Comparison of ENCODE assay signal across 10 cellular contexts in the genomic region with DNA sequence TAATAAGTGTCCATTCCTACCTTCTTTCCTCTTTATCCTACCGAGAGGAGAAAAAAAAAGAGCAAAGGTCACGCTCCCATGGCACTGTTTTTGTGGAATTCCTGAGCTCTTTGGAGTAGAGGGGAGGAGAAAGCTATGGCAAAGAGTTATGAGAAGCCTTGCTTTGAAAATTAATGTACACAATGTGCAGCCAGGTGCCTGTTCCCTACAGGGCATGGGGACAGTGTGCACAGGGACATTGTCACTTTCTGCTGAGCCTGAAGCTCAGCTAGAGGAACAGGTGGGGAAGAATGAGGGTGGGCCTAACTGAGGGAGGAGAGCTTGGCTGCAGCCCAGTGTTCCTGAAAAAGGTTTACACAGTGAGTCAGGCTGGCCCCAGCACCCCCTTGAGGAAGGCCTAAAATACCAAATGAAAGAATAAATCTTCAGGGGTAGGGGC.
DNase-seq lines count a peak whose midpoint lies in the region; ATAC-seq, FAIRE-seq and TF ChIP-seq lines count a peak whose summit lies in the region.
"Had no signal": no experiment of that assay in that cellular context is flagged by ENCODE, and none has a peak within 500 bp of the region (broad histone marks: within the 10 kb centered on the region; RNA-seq: fewer than 3 reads in every experiment).

No MANE protein-coding gene starts in this region.

- H3K4me3 ChIP-seq in kidney (ENCODE audit: low read length in 2 of 2) (no peak overlapping the region), upper lobe of right lung (no peak overlapping the region)
- H3K4me3 ChIP-seq: thoracic aorta had no signal

- H3K36me3 ChIP-seq in kidney (ENCODE audit: control insufficient read depth in 1 of 2, insufficient read depth in 2 of 2, low read length in 2 of 2) (no peaks in the 10 kb centered on the region), upper lobe of right lung (peaks cover 4% of the 10 kb centered on the region)
- H3K36me3 ChIP-seq: thoracic aorta had no signal

- H3K9me3 ChIP-seq in kidney (ENCODE audit: control insufficient read depth in 1 of 2, low read length in 2 of 2), result no peaks in the 10 kb centered on the region
- H3K9me3 ChIP-seq in upper lobe of right lung, result no peaks in the 10 kb centered on the region
- H3K9me3 ChIP-seq: thoracic aorta had no signal

- H3K27me3 ChIP-seq in upper lobe of right lung, result no peaks in the 10 kb centered on the region

- H3K4me1 ChIP-seq in kidney (ENCODE audit: control insufficient read depth in 1 of 2, insufficient read depth in 1 of 2, low read depth in 1 of 2, low read length in 2 of 2) (peaks cover 19 to 34% of the 10 kb centered on the region in 2 donors), upper lobe of right lung (peaks cover 61% of the 10 kb centered on the region)

- H3K27ac ChIP-seq in kidney (ENCODE audit: low read depth in 2 of 2, low read length in 2 of 2) (peak overlapping the region; percentile 62 to 67), upper lobe of right lung (peak overlapping the region; percentile 55)
- H3K27ac ChIP-seq: thoracic aorta had no signal

- intact Hi-C loops in kidney (cut with DNase I) (no loop called here), upper lobe of right lung (cut with DNase I) (no loop called here)

- TF ChIP-seq CTCF in kidney (IDR thresholded peaks at IDR 0.05; ENCODE audit: borderline replicate concordance, extremely low read depth, insufficient read depth) (no peak), upper lobe of right lung (IDR thresholded peaks at IDR 0.05) (no peak)

- peak; percentile 80 for ATAC-seq in upper lobe of right lung

- no peak overlapping the region for H3K9ac ChIP-seq in kidney (ENCODE audit: low read length in 2 of 2)

- peak; percentile 28 for DNase-seq in NCI-H2196 (lab: John Stamatoyannopoulos, UW; ENCODE audit: unreplicated experiment)
- no peak for DNase-seq in NCI-H2196 treated with DMSO at 0.1 percent for 48 hours (lab: John Stamatoyannopoulos, UW; ENCODE audit: unreplicated experiment)
- peak; percentile 43 for DNase-seq in NCI-H774 (lab: John Stamatoyannopoulos, UW)
- no peak for DNase-seq in kidney
- peak; percentile 79 for DNase-seq in upper lobe of right lung
- no peak for DNase-seq in NOMO-1 (lab: John Stamatoyannopoulos, UW; ENCODE audit: unreplicated experiment in 2 of 2)
- no peak for DNase-seq in activated gamma-delta T cell (lab: John Stamatoyannopoulos, UW)
- DNase-seq in SIG-M5 treated with dmso at 0.1 percent for 504 hours (lab: John Stamatoyannopoulos, UW; ENCODE audit: unreplicated experiment), result no peak
- DNase-seq: activated CD8-positive, alpha-beta memory T cell treated with anti-CD3 and anti-CD28 coated beads, Interleukin-2, amount 50 U/mL, for 48 hours had no signal

- FAIRE-seq in kidney (lab: Jason Lieb, UNC), result no peak

Comparison
In these comparisons a context has a peak if more than half of its experiments do, and no peak if none do; other contexts are left out.
1. DNase-seq: peak in NCI-H2196 (single experiment), NCI-H774 (single experiment) and upper lobe of right lung (single experiment); none in NCI-H2196 treated with DMSO at 0.1 percent for 48 hours (single experiment), kidney (single experiment), NOMO-1 (0 of 2), activated gamma-delta T cell (single experiment) and SIG-M5 treated with dmso at 0.1 percent for 504 hours (single experiment).